ENCODE assay signal across 15 cellular contexts in genomic region chrX:72069380-72070160, GRCh38.
DNase-seq lines count a peak whose midpoint lies in the region; ATAC-seq and TF ChIP-seq lines count a peak whose summit lies in the region.
"Had no signal": no experiment of that assay in that cellular context is flagged by ENCODE, and none has a peak within 500 bp of the region (broad histone marks: within the 10 kb centered on the region; RNA-seq: fewer than 3 reads in every experiment).

No MANE protein-coding gene starts in this region.

- 86% methylated on average over 10 of the region's 14 CpGs; no CpG with 5 or more reads in 1 of the 2 experiments for WGBS in endodermal cell (ENCODE audit: insufficient coverage in 1 of 2, insufficient read length in 1 of 2), 2 experiments

- in situ Hi-C loops in G401 (cut with HindIII; ENCODE audit: low sequenced_read_pairs) = no loop called here

- intact Hi-C loops in PC-9 (cut with micrococcal nuclease; ENCODE audit: unreplicated experiment) = no loop called here

- H3K9ac ChIP-seq in parathyroid adenoma (no peak overlapping the region), endodermal cell (ENCODE audit: extremely low read depth, low read length, poor library complexity, severe bottlenecking) (no peak overlapping the region)

- no peak overlapping the region for H3K4me3 ChIP-seq in PC-9
- peak overlapping the region; percentile 7 for H3K4me3 ChIP-seq in epithelial cell of proximal tubule (ENCODE audit: low read depth, low read length)
- peak overlapping the region; percentile 31 for H3K4me3 ChIP-seq in parathyroid adenoma (ENCODE audit: low read depth, low read length)
- H3K4me3 ChIP-seq in endodermal cell (ENCODE audit: low read length) = no peak overlapping the region
- H3K4me3 ChIP-seq: lower lobe of right lung, SK-N-MC had no signal

- H3K27ac ChIP-seq in PC-9 = no peak overlapping the region
- peak overlapping the region; percentile 42 for H3K27ac ChIP-seq in parathyroid adenoma
- H3K27ac ChIP-seq in endodermal cell (ENCODE audit: low read depth, low read length) = no peak overlapping the region
- H3K27ac ChIP-seq: lower lobe of right lung, SK-N-MC had no signal

- H3K27ac Mint-ChIP-seq in endodermal cell = no peak overlapping the region
- H3K27ac Mint-ChIP-seq: activated CD4-positive, alpha-beta T cell treated with anti-CD3 and anti-CD28 coated beads, Interleukin-2, amount 10 ng/mL, durations not matched to agents 7 days and 5 days; activated naive CD8-positive, alpha-beta T cell had no signal

- no peak overlapping the region for H3K4me3 Mint-ChIP-seq in endodermal cell
- H3K4me3 Mint-ChIP-seq: activated CD4-positive, alpha-beta T cell treated with anti-CD3 and anti-CD28 coated beads, Interleukin-2, amount 10 ng/mL, durations not matched to agents 7 days and 5 days; activated naive CD8-positive, alpha-beta T cell had no signal

- peaks cover 13% of the 10 kb centered on the region for H3K4me1 Mint-ChIP-seq in endodermal cell
- H3K4me1 Mint-ChIP-seq: activated CD4-positive, alpha-beta T cell treated with anti-CD3 and anti-CD28 coated beads, Interleukin-2, amount 10 ng/mL, durations not matched to agents 7 days and 5 days had no signal

- H2AFZ ChIP-seq in PC-9 (no peak overlapping the region), parathyroid adenoma (no peak overlapping the region)

- H3K4me1 ChIP-seq in PC-9 (replicated peaks; ENCODE audit: insufficient read depth) (no peaks in the 10 kb centered on the region), parathyroid adenoma (peaks cover 3% of the 10 kb centered on the region), endodermal cell (ENCODE audit: control insufficient read depth, insufficient read depth, low read length) (no peaks in the 10 kb centered on the region)
- H3K4me1 ChIP-seq: lower lobe of right lung had no signal

- DNase-seq in G401 (ENCODE audit: low spot score) (peak; percentile 67), PC-9 (no peak), epithelial cell of proximal tubule (ENCODE audit: low read depth) (no peak), endodermal cell (no peak), H4 (ENCODE audit: low spot score) (no peak)
- DNase-seq in activated CD8-positive, alpha-beta memory T cell treated with anti-CD3 and anti-CD28 coated beads for 24 hours = no peak
- DNase-seq: activated CD4-positive, alpha-beta T cell treated with anti-CD3 and anti-CD28 coated beads, Interleukin-2, amount 10 ng/mL, durations not matched to agents 7 days and 5 days; effector memory CD4-positive, alpha-beta T cell; heart left ventricle; lower lobe of right lung; NCI-H1417 treated with DMSO at 0.1 percent for 48 hours had no signal

- H3K36me3 ChIP-seq in PC-9 (ENCODE audit: low read depth) = no peaks in the 10 kb centered on the region
- no peaks in the 10 kb centered on the region for H3K36me3 ChIP-seq in parathyroid adenoma (ENCODE audit: control insufficient read depth, insufficient read depth, low read length)
- no peaks in the 10 kb centered on the region for H3K36me3 ChIP-seq in endodermal cell (ENCODE audit: control insufficient read depth, insufficient read depth, low read length)
- H3K36me3 ChIP-seq: heart left ventricle, lower lobe of right lung had no signal

- peaks cover 2% of the 10 kb centered on the region for H3K36me3 Mint-ChIP-seq in endodermal cell (ENCODE audit: low read depth)
- H3K36me3 Mint-ChIP-seq: activated naive CD8-positive, alpha-beta T cell had no signal

- H3K79me2 ChIP-seq in PC-9 (ENCODE audit: low read depth) (no peaks in the 10 kb centered on the region), parathyroid adenoma (no peaks in the 10 kb centered on the region)

- no peaks in the 10 kb centered on the region for H3K9me3 ChIP-seq in PC-9 (ENCODE audit: insufficient read depth, low read depth)
- no peaks in the 10 kb centered on the region for H3K9me3 ChIP-seq in parathyroid adenoma (ENCODE audit: control insufficient read depth, low read length)
- H3K9me3 ChIP-seq in endodermal cell (ENCODE audit: control insufficient read depth, low read length) = no peaks in the 10 kb centered on the region
- H3K9me3 ChIP-seq: heart left ventricle, lower lobe of right lung had no signal

- H4K20me1 ChIP-seq in PC-9 (ENCODE audit: insufficient read depth) = no peaks in the 10 kb centered on the region

- no peaks in the 10 kb centered on the region for H3K9me2 ChIP-seq in PC-9 (ENCODE audit: insufficient read depth)

- CTCF ChIA-PET in PC-9 (lab: Charles Lee) = interaction anchor here (0.6 kb wide), 1 partner anchor 166 kb away, joined by 4 read pairs; no protein-coding TSS in a partner anchor

- H3F3A ChIP-seq in PC-9 (ENCODE audit: insufficient read depth, low read depth) = no peaks in the 10 kb centered on the region

- peaks cover 1% of the 10 kb centered on the region for H3K27me3 Mint-ChIP-seq in endodermal cell (ENCODE audit: insufficient read depth)

- peaks cover 92% of the 10 kb centered on the region for H3K27me3 ChIP-seq in PC-9 (ENCODE audit: insufficient read depth, low read depth)
- H3K27me3 ChIP-seq in parathyroid adenoma (ENCODE audit: control insufficient read depth, insufficient read depth, low read length) = no peaks in the 10 kb centered on the region
- H3K27me3 ChIP-seq in endodermal cell (ENCODE audit: control insufficient read depth, insufficient read depth, low read length, poor library complexity, severe bottlenecking) = no peaks in the 10 kb centered on the region

- no TSS peak for BruUV-seq in PC-9 (replicated peaks; lab: Mats Ljungman, UMichigan)

- TF ChIP-seq CTCF in PC-9 (conservative IDR thresholded peaks at IDR 0.05) = no peak
- no peak for TF ChIP-seq CTCF in epithelial cell of proximal tubule (conservative IDR thresholded peaks at IDR 0.05; ENCODE audit: low read depth, low read length)
- TF ChIP-seq CTCF in parathyroid adenoma (IDR thresholded peaks at IDR 0.05) = no peak
- no peak for TF ChIP-seq CTCF in endodermal cell (conservative IDR thresholded peaks at IDR 0.05)

- POLR2A ChIA-PET in PC-9 (lab: Charles Lee; ENCODE audit: unreplicated experiment) = no interaction called here

- H3K9me3 Mint-ChIP-seq in endodermal cell = peaks cover 70% of the 10 kb centered on the region
- H3K9me3 Mint-ChIP-seq: activated CD4-positive, alpha-beta T cell treated with anti-CD3 and anti-CD28 coated beads, Interleukin-2, amount 10 ng/mL, durations not matched to agents 7 days and 5 days had no signal

- no peak for ATAC-seq in HG03175 (IDR thresholded peaks at IDR 0.05; ENCODE audit: unreplicated experiment)

- H3K4me2 ChIP-seq in PC-9 (peak overlapping the region; percentile 19), parathyroid adenoma (ENCODE audit: low read length) (peak overlapping the region; percentile 68)

Comparison
In these comparisons a context has a peak if more than half of its experiments do, and no peak if none do; other contexts are left out.
1. H3K4me3 ChIP-seq: peak in epithelial cell of proximal tubule (single experiment) and parathyroid adenoma (single experiment); none in PC-9 (single experiment) and endodermal cell (single experiment).